25 cellular contexts compared by ENCODE assay signal in genomic region chr2:58635801-58636375, GRCh38.
DNase-seq lines count a peak whose midpoint lies in the region; ATAC-seq, FAIRE-seq and TF ChIP-seq lines count a peak whose summit lies in the region.
"Had no signal": no experiment of that assay in that cellular context is flagged by ENCODE, and none has a peak within 500 bp of the region (broad histone marks: within the 10 kb centered on the region; RNA-seq: fewer than 3 reads in every experiment).

No MANE protein-coding gene starts in this region.

- H2AFZ ChIP-seq in HCT116 (ENCODE audit: low read depth, low read length, poor library complexity, severe bottlenecking) (no peak overlapping the region), PC-3 (ENCODE audit: low read length) (no peak overlapping the region)

- H3K27me3 ChIP-seq in HCT116 (ENCODE audit: insufficient read depth, low read length) (no peaks in the 10 kb centered on the region), PC-3 (ENCODE audit: low read length) (no peaks in the 10 kb centered on the region), iPS-20b (ENCODE audit: insufficient read depth, low read length) (no peaks in the 10 kb centered on the region)
- H3K27me3 ChIP-seq: BE2C, MG63, Peyer's patch had no signal

- H3K9me2 ChIP-seq in HCT116 (ENCODE audit: insufficient read depth) (no peaks in the 10 kb centered on the region), PC-3 (replicated peaks; ENCODE audit: low read length) (no peaks in the 10 kb centered on the region)
- H3K9me2 ChIP-seq: SK-N-SH had no signal

- H3K79me2 ChIP-seq in HCT116 (ENCODE audit: insufficient read depth, low read length) (no peaks in the 10 kb centered on the region), PC-3 (ENCODE audit: low read length) (no peaks in the 10 kb centered on the region)

- H3K4me3 Mint-ChIP-seq in WTC11: no peak overlapping the region
- H3K4me3 Mint-ChIP-seq: HFFc6 had no signal

- H3K4me1 ChIP-seq in HCT116 (ENCODE audit: control insufficient read depth in 1 of 2, insufficient read depth in 2 of 2, low read length in 2 of 2) (peaks cover 36 to 37% of the 10 kb centered on the region in 2 experiments), PC-3 (ENCODE audit: insufficient read depth, low read length) (peaks cover 32% of the 10 kb centered on the region), iPS-20b (ENCODE audit: insufficient read depth, low read length) (peaks cover 45% of the 10 kb centered on the region)
- H3K4me1 ChIP-seq: BE2C, Peyer's patch had no signal

- no peak overlapping the region for H3K9ac ChIP-seq in HCT116 (ENCODE audit: low read length)
- H3K9ac ChIP-seq in PC-3 (ENCODE audit: low read length): no peak overlapping the region
- peak overlapping the region; percentile 17; the same call in 1 of the 2 replicates for H3K9ac ChIP-seq in iPS-20b (ENCODE audit: low read depth, low read length)
- H3K9ac ChIP-seq: SK-N-SH had no signal

- peaks cover 44% of the 10 kb centered on the region for H3K4me1 Mint-ChIP-seq in WTC11

- peaks cover 10% of the 10 kb centered on the region for H3F3A ChIP-seq in PC-3 (ENCODE audit: low read length, unreplicated experiment)

- no peak for FAIRE-seq in frontal cortex (lab: Jason Lieb, UNC)
- FAIRE-seq: GM19239, H54 had no signal

- POLR2A ChIA-PET in HCT116 (lab: Charles Lee) (interaction anchor here (1.4 kb wide), 1 partner anchor 11 kb away, joined by 4 read pairs; no protein-coding TSS in a partner anchor), PC-3 (lab: Charles Lee; ENCODE audit: unreplicated experiment) (no interaction called here), WTC11 (lab: Charles Lee) (no interaction called here)

- CTCF ChIA-PET in HCT116 (lab: Charles Lee): no interaction called here
- CTCF ChIA-PET in PC-3 (lab: Charles Lee): no interaction called here
- CTCF ChIA-PET in WTC11 (lab: Charles Lee): interaction anchor here (1.0 kb wide), 1 partner anchor 188 kb away, joined by 6 read pairs; no protein-coding TSS in a partner anchor

- H3K36me3 Mint-ChIP-seq in WTC11: no peaks in the 10 kb centered on the region

- H3K9me3 ChIP-seq in HCT116 (ENCODE audit: control insufficient read depth in 1 of 2, insufficient read depth in 1 of 2, low read depth in 1 of 2, low read length in 2 of 2) (no peaks in the 10 kb centered on the region), PC-3 (ENCODE audit: low read length) (no peaks in the 10 kb centered on the region), iPS-20b (ENCODE audit: insufficient read depth, low read depth, low read length) (no peaks in the 10 kb centered on the region)
- H3K9me3 ChIP-seq: BE2C, MG63, Peyer's patch, SK-N-SH had no signal

- H4K20me1 ChIP-seq in HCT116 (ENCODE audit: insufficient read depth) (no peaks in the 10 kb centered on the region), PC-3 (ENCODE audit: low read length) (no peaks in the 10 kb centered on the region)

- TF ChIP-seq CTCF in HCT116 (IDR thresholded peaks at IDR 0.05 in 2 of 3, conservative IDR thresholded peaks at IDR 0.05 in 1 of 3; ENCODE audit: borderline replicate concordance in 1 of 3, insufficient read depth in 1 of 3, low read depth in 2 of 3, low read length in 2 of 3): no peak
- TF ChIP-seq CTCF in PC-3 (conservative IDR thresholded peaks at IDR 0.05; ENCODE audit: low read depth, low read length): no peak
- no peak for TF ChIP-seq CTCF in WTC11 (IDR thresholded peaks at IDR 0.05)

- no peaks in the 10 kb centered on the region for H3K9me3 Mint-ChIP-seq in WTC11

- H3K4me2 ChIP-seq in HCT116 (ENCODE audit: low read length) (no peak overlapping the region), PC-3 (ENCODE audit: low read length) (peak overlapping the region; percentile 64; the same call in 1 of the 2 replicates)
- H3K4me2 ChIP-seq: SK-N-SH had no signal

- RAD21 ChIA-PET in HCT116 (lab: Charles Lee; ENCODE audit: low non-redundant PET in 1 of 2, low total read pairs in 2 of 2, uncharacterized antibody in 2 of 2, unreplicated experiment in 2 of 2): no interaction called here

- intact Hi-C loops in HCT116 (cut with micrococcal nuclease): no loop called here
- intact Hi-C loops in PC-3 (cut with micrococcal nuclease): no loop called here
- intact Hi-C loops in left cardiac atrium (cut with DNase I): no loop called here

- H3K4me3 ChIP-seq in HCT116 (replicated peaks in 1 of 2; ENCODE audit: low read depth in 1 of 2, low read length in 2 of 2) (no peak overlapping the region), PC-3 (ENCODE audit: low read length) (no peak overlapping the region), iPS-20b (ENCODE audit: low read length) (no peak overlapping the region)
- H3K4me3 ChIP-seq: MG63, Peyer's patch had no signal

- TF ChIP-seq RAD21 in HCT116 (IDR thresholded peaks at IDR 0.05; ENCODE audit: low read depth): no peak

- no peaks in the 10 kb centered on the region for H3K27me3 Mint-ChIP-seq in WTC11 (ENCODE audit: low read depth)

- BruUV-seq in HCT116 (replicated peaks; lab: Mats Ljungman, UMichigan): no TSS peak
- BruUV-seq in PC-3 (replicated peaks; lab: Mats Ljungman, UMichigan): no TSS peak

- no peak for DNase-seq in HCT116 (ENCODE audit: low read depth, low spot score)
- DNase-seq in PC-3: no peak
- DNase-seq in WTC11 (ENCODE audit: low spot score): no peak
- no peak for DNase-seq in left cardiac atrium
- DNase-seq in pons (ENCODE audit: low spot score): no peak
- DNase-seq in frontal cortex (ENCODE audit: low spot score in 2 of 2): no peak
- DNase-seq: 8988T, ACHN, BE2C, DMS153, DND-41, HFFc6, KBM-7, MG63, NCI-H1105 treated with DMSO at 0.1 percent for 48 hours, NCI-H146, NCI-H1930, NCI-H2227 treated with DMSO at 0.1 percent for 48 hours, NCI-H526 treated with DMSO at 0.1 percent for 48 hours, Peyer's patch, SIG-M5, SK-N-SH had no signal

- ATAC-seq in HCT116 (no peak), PC-3 (no peak), WTC11 (peak; percentile 30), left cardiac atrium (no peak)

- no peak overlapping the region for H3K27ac Mint-ChIP-seq in WTC11
- H3K27ac Mint-ChIP-seq: HFFc6 had no signal

- H3K27ac ChIP-seq in HCT116 (ENCODE audit: low read depth, low read length) (peak overlapping the region; percentile 73), PC-3 (ENCODE audit: low read length) (no peak overlapping the region), iPS-20b (ENCODE audit: low read length) (no peak overlapping the region)
- H3K27ac ChIP-seq: Peyer's patch had no signal

- H3K36me3 ChIP-seq in HCT116 (ENCODE audit: control insufficient read depth in 1 of 2, insufficient read depth in 2 of 2, low read length in 2 of 2) (no peaks in the 10 kb centered on the region), PC-3 (ENCODE audit: low read depth, low read length) (no peaks in the 10 kb centered on the region), iPS-20b (ENCODE audit: insufficient read depth, low read depth, low read length) (no peaks in the 10 kb centered on the region)
- H3K36me3 ChIP-seq: BE2C, MG63, Peyer's patch had no signal

- no peak for TF ChIP-seq POLR2A in HCT116 (IDR thresholded peaks at IDR 0.05; ENCODE audit: borderline replicate concordance, extremely low read depth, insufficient read depth, insufficient read length)

TF ChIP-seq in HCT116, 20 proteins besides CTCF, POLR2A, EP300 and RAD21 (continues in another document):
- no peak for TF ChIP-seq ZBTB33 (IDR thresholded peaks at IDR 0.05; ENCODE audit: extremely low read depth, insufficient replicate concordance, low read length)
- TF ChIP-seq SRF (IDR thresholded peaks at IDR 0.05; ENCODE audit: low read depth): no peak
- TF ChIP-seq MAX (IDR thresholded peaks at IDR 0.05): no peak
- TF ChIP-seq ZNF274 (IDR thresholded peaks at IDR 0.05; ENCODE audit: low read depth, low read length): no peak

TF ChIP-seq in WTC11, 78 proteins besides CTCF, POLR2A, EP300 and RAD21 (continues in another document):
- TF ChIP-seq NFYB (CRISPR knock-in tag; conservative IDR thresholded peaks at IDR 0.05; ENCODE audit: low read depth) (no peak), TEAD4 (CRISPR knock-in tag; IDR thresholded peaks at IDR 0.05) (no peak), ZNF512 (CRISPR knock-in tag; IDR thresholded peaks at IDR 0.05; ENCODE audit: borderline replicate concordance) (no peak), RELA (CRISPR knock-in tag; IDR thresholded peaks at IDR 0.05; ENCODE audit: borderline replicate concordance) (no peak), E2F4 (CRISPR knock-in tag; IDR thresholded peaks at IDR 0.05; ENCODE audit: borderline replicate concordance, low read depth) (no peak), GRHL2 (CRISPR knock-in tag; IDR thresholded peaks at IDR 0.05; ENCODE audit: insufficient replicate concordance, severe bottlenecking) (no peak)
- TF ChIP-seq, protein P1, sequence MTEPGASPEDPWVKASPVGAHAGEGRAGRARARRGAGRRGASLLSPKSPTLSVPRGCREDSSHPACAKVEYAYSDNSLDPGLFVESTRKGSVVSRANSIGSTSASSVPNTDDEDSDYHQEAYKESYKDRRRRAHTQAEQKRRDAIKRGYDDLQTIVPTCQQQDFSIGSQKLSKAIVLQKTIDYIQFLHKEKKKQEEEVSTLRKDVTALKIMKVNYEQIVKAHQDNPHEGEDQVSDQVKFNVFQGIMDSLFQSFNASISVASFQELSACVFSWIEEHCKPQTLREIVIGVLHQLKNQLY (CRISPR knock-in tag; IDR thresholded peaks at IDR 0.05): no peak
